Comparison of ENCODE assay signal across 8 cellular contexts in genomic region chr17:75763613-75764416, GRCh38. TPM values are rescaled to one million over a fixed set of nuclear protein-coding genes. Genes with fewer than 3 reads are reported as not detected.
DNase-seq lines count a peak whose midpoint lies in the region; ATAC-seq and TF ChIP-seq lines count a peak whose summit lies in the region.

No MANE protein-coding gene starts in this region.

- no peaks in the 10 kb centered on the region for H3K27me3 ChIP-seq in uterus

- peak overlapping the region; percentile 62 to 84 for H3K4me3 ChIP-seq in uterus

- intact Hi-C loops in uterus (cut with DNase I; ENCODE audit: low total_unique reads): no loop called here

- H3K4me1 ChIP-seq in uterus: peaks cover 8 to 10% of the 10 kb centered on the region in 2 donors

- H3K27me3 Mint-ChIP-seq in activated naive CD4-positive, alpha-beta T cell treated with anti-CD3 and anti-CD28 coated beads, Interleukin-2, amount 10 ng/mL, durations not matched to agents 7 days and 5 days: peaks cover 16% of the 10 kb centered on the region
- H3K27me3 Mint-ChIP-seq in brain (peaks cover 12% of the 10 kb centered on the region), memory B cell (no peaks in the 10 kb centered on the region)

- peak overlapping the region; percentile 78 for H3K4me3 Mint-ChIP-seq in activated naive CD4-positive, alpha-beta T cell treated with anti-CD3 and anti-CD28 coated beads, Interleukin-2, amount 10 ng/mL, durations not matched to agents 7 days and 5 days
- H3K4me3 Mint-ChIP-seq in brain: peak overlapping the region; percentile 79 to 85 (median 83)
- peak overlapping the region; percentile 85 for H3K4me3 Mint-ChIP-seq in memory B cell

- H3K9me3 ChIP-seq in uterus: no peaks in the 10 kb centered on the region

- no peak for TF ChIP-seq POLR2A in uterus (IDR thresholded peaks at IDR 0.05)

- H3K9me3 Mint-ChIP-seq in activated naive CD4-positive, alpha-beta T cell treated with anti-CD3 and anti-CD28 coated beads, Interleukin-2, amount 10 ng/mL, durations not matched to agents 7 days and 5 days: no peaks in the 10 kb centered on the region
- H3K9me3 Mint-ChIP-seq in brain: peaks cover 0 to 3% (median 0%) of the 10 kb centered on the region in 5 experiments
- no peaks in the 10 kb centered on the region for H3K9me3 Mint-ChIP-seq in memory B cell

- no peak for DNase-seq in activated naive CD4-positive, alpha-beta T cell treated with anti-CD3 and anti-CD28 coated beads, Interleukin-2, amount 10 ng/mL, durations not matched to agents 7 days and 5 days
- DNase-seq in activated naive CD4-positive, alpha-beta T cell treated with anti-CD3 and anti-CD28 coated beads, Interleukin-2, amount 50 U/mL, for 16 hours: no peak
- DNase-seq in memory B cell (ENCODE audit: low spot score in 2 of 2) (no peak), uterus (no peak), NCI-H2107 (lab: John Stamatoyannopoulos, UW) (no peak), NCI-H2196 treated with DMSO at 0.1 percent for 48 hours (lab: John Stamatoyannopoulos, UW; ENCODE audit: unreplicated experiment) (no peak), COR-L47 (lab: John Stamatoyannopoulos, UW) (no peak)

- TF ChIP-seq CTCF in brain (conservative IDR thresholded peaks at IDR 0.05) (no peak), uterus (IDR thresholded peaks at IDR 0.05) (no peak)

- peak overlapping the region; percentile 33 for H3K27ac Mint-ChIP-seq in activated naive CD4-positive, alpha-beta T cell treated with anti-CD3 and anti-CD28 coated beads, Interleukin-2, amount 10 ng/mL, durations not matched to agents 7 days and 5 days
- H3K27ac Mint-ChIP-seq in brain (peak overlapping the region in 4 of 5 experiments; percentile 43 to 81 (median 73)), memory B cell (peak overlapping the region; percentile 41)

- H3K27ac ChIP-seq in uterus: peak overlapping the region; percentile 74 to 94

- ATAC-seq in memory B cell (ENCODE audit: low read depth): no peak

- peaks cover 2% of the 10 kb centered on the region for H3K36me3 Mint-ChIP-seq in activated naive CD4-positive, alpha-beta T cell treated with anti-CD3 and anti-CD28 coated beads, Interleukin-2, amount 10 ng/mL, durations not matched to agents 7 days and 5 days
- H3K36me3 Mint-ChIP-seq in brain (no peaks in the 10 kb centered on the region), memory B cell (no peaks in the 10 kb centered on the region)

- H3K4me1 Mint-ChIP-seq in activated naive CD4-positive, alpha-beta T cell treated with anti-CD3 and anti-CD28 coated beads, Interleukin-2, amount 10 ng/mL, durations not matched to agents 7 days and 5 days: peaks cover 17% of the 10 kb centered on the region
- H3K4me1 Mint-ChIP-seq in brain (peaks cover 17% of the 10 kb centered on the region), memory B cell (peaks cover 6% of the 10 kb centered on the region)

- H3K36me3 ChIP-seq in uterus: no peaks in the 10 kb centered on the region

- CTCF ChIA-PET in activated naive CD4-positive, alpha-beta T cell treated with anti-CD3 and anti-CD28 coated beads, Interleukin-2, amount 10 ng/mL, durations not matched to agents 7 days and 5 days (lab: Charles Lee): interaction anchor here (0.6 to 9.8 kb wide), 18 partner anchors 9 to 242 kb away, joined by 3 to 110 read pairs (median 5); no protein-coding TSS in a partner anchor

RNA-seq across cellular contexts. Expression of gene GALK1, which starts 1.2 kb away (rescaled TPM):
- polyA plus RNA-seq in brain (ENCODE audit: insufficient read depth, low read depth, low replicate concordance): 26.8 TPM
- 10 to 100 TPM in 3 of 4 donors, not detected in 1; 19.4 to 37.1 (median 35.6) TPM for total RNA-seq in uterus

RNA-seq across cellular contexts. Expression of gene UNK, which starts 20.8 kb away (rescaled TPM):
- 34.9 TPM for polyA plus RNA-seq in brain (ENCODE audit: insufficient read depth, low read depth, low replicate concordance)
- total RNA-seq in uterus: 10 to 100 TPM in 3 of 4 donors, 1 to 10 TPM in 1; 6.9 to 69.7 (median 45.5) TPM

RNA-seq across cellular contexts. Expression of gene ITGB4, which starts 42.6 kb away (rescaled TPM):
- polyA plus RNA-seq in brain (ENCODE audit: insufficient read depth, low read depth, low replicate concordance): 29.4 TPM
- 100 to 1,000 TPM in 1 of 4 donors, 10 to 100 TPM in 3; 38.0 to 100 (median 62.3) TPM for total RNA-seq in uterus
